15 cellular contexts compared by ENCODE assay signal in the genomic region with DNA sequence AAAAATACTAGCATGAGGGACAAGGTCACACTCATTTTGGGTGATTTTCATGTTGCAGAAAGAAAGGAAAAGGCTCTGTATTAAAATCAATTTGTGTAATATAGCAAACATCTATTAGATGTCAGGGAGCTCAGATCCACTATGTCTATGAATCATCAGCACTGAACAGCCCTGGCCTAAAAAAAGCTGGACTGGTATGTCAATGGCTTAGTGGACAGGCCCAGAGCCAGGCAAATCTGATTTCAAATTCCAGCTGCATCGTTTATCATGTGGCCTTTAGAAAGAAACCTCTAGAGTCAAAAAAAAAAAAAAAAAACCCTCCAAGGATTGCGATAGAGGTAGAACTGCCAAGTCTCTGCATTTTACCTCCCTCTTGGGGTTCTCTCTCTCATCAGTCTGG. TPM values are rescaled to one million over a fixed set of nuclear protein-coding genes. Genes with fewer than 3 reads are reported as not detected.
DNase-seq lines count a peak whose midpoint lies in the region; ATAC-seq and TF ChIP-seq lines count a peak whose summit lies in the region.
"Had no signal": no experiment of that assay in that cellular context is flagged by ENCODE, and none has a peak within 500 bp of the region (broad histone marks: within the 10 kb centered on the region; RNA-seq: fewer than 3 reads in every experiment).

No MANE protein-coding gene starts in this region.

- H3K27me3 ChIP-seq in cardiac muscle cell: no peaks in the 10 kb centered on the region
- H3K27me3 ChIP-seq in WERI-Rb-1 (ENCODE audit: insufficient read depth, low read depth, severe bottlenecking): peaks cover 19% of the 10 kb centered on the region

- H3K36me3 ChIP-seq in cardiac muscle cell (no peaks in the 10 kb centered on the region), WERI-Rb-1 (no peaks in the 10 kb centered on the region)
- H3K36me3 ChIP-seq: ascending aorta had no signal

- TF ChIP-seq CTCF in AG09319 (IDR thresholded peaks at IDR 0.05; ENCODE audit: low read depth, low read length) (no peak), cardiac muscle cell (IDR thresholded peaks at IDR 0.05; ENCODE audit: low read depth, low read length) (no peak), WERI-Rb-1 (IDR thresholded peaks at IDR 0.05; ENCODE audit: low read depth, low read length) (no peak)

- no peaks in the 10 kb centered on the region for H3K9me3 ChIP-seq in cardiac muscle cell (ENCODE audit: low read depth)
- H3K9me3 ChIP-seq in WERI-Rb-1 (ENCODE audit: severe bottlenecking): peaks cover 4% of the 10 kb centered on the region

- peak overlapping the region; percentile 41 for H3K27ac ChIP-seq in cardiac muscle cell
- no peak overlapping the region for H3K27ac ChIP-seq in WERI-Rb-1
- H3K27ac ChIP-seq: ascending aorta had no signal

- no peaks in the 10 kb centered on the region for H3K4me1 ChIP-seq in cardiac muscle cell (ENCODE audit: low read depth)
- H3K4me1 ChIP-seq: ascending aorta had no signal

- H3K4me3 ChIP-seq in cardiac muscle cell: no peak overlapping the region
- no peak overlapping the region for H3K4me3 ChIP-seq in WERI-Rb-1 (ENCODE audit: low read depth, low read length)
- H3K4me3 ChIP-seq: ascending aorta had no signal

- ATAC-seq in GM21367 (IDR thresholded peaks at IDR 0.05; ENCODE audit: unreplicated experiment): no peak
- ATAC-seq: esophagus mucosa had no signal

- DNase-seq in AG09319 (ENCODE audit: extremely low read depth, low read depth) (peak; percentile 30), amniotic stem cell (lab: John Stamatoyannopoulos, UW) (peak; percentile 68), cardiac muscle cell (ENCODE audit: low read depth in 1 of 2, low spot score in 1 of 2) (peak in 1 of 2 donors; percentile 92), non-pigmented ciliary epithelial cell (ENCODE audit: low read depth) (peak; percentile 45), midbrain (lab: John Stamatoyannopoulos, UW) (no peak), WERI-Rb-1 (no peak)
- DNase-seq in activated T-cell treated with anti-CD3 and anti-CD28 coated beads, Interleukin-2, amount 50 U/mL, for 1 hour: no peak
- DNase-seq: activated effector memory CD4-positive, alpha-beta T cell treated with Interleukin-2 at 50 U/mL for 16 hours; KBM-7; NCI-H1092 treated with DMSO at 0.1 percent for 48 hours; occipital lobe; T-helper 2 cell had no signal

RNA-seq across cellular contexts. Expression of a gene that starts 5.4 kb away (rescaled TPM):
- total RNA-seq in cardiac muscle cell: 10.4 and 13.5 TPM in 2 replicates
- polyA plus RNA-seq in cardiac muscle cell: 6.1 and 10.0 TPM in 2 replicates

Comparison
In these comparisons a context has a peak if more than half of its experiments do, and no peak if none do; other contexts are left out.
1. DNase-seq: peak in AG09319 (single experiment), amniotic stem cell (single experiment) and non-pigmented ciliary epithelial cell (single experiment); none in midbrain (single experiment), WERI-Rb-1 (single experiment) and activated T-cell treated with anti-CD3 and anti-CD28 coated beads, Interleukin-2, amount 50 U/mL, for 1 hour (single experiment).